Comparison of ENCODE assay signal across 1 cellular context in genomic region chr19:7629347-7630054, GRCh38.
TF ChIP-seq lines count a peak whose summit lies in the region.

PET100 (plus strand) TSS chr19:7629793; CDS start chr19:7629834, 41 bp downstream.
XAB2 (minus strand) TSS chr19:7629545; CDS start chr19:7629527, 18 bp downstream.

TF ChIP-seq in HEK293, 187 proteins besides CTCF, POLR2A, EP300 and RAD21 (continued from another document):
- TF ChIP-seq PBX3 (CRISPR knock-in tag; IDR thresholded peaks at IDR 0.05) (peak; percentile 98), ZNF660 (tag by site-specific recombination; IDR thresholded peaks at IDR 0.05) (peak; percentile 45; the same call in 1 of the 2 replicates)
